Comparison of ENCODE assay signal across 7 cellular contexts in the genomic region with DNA sequence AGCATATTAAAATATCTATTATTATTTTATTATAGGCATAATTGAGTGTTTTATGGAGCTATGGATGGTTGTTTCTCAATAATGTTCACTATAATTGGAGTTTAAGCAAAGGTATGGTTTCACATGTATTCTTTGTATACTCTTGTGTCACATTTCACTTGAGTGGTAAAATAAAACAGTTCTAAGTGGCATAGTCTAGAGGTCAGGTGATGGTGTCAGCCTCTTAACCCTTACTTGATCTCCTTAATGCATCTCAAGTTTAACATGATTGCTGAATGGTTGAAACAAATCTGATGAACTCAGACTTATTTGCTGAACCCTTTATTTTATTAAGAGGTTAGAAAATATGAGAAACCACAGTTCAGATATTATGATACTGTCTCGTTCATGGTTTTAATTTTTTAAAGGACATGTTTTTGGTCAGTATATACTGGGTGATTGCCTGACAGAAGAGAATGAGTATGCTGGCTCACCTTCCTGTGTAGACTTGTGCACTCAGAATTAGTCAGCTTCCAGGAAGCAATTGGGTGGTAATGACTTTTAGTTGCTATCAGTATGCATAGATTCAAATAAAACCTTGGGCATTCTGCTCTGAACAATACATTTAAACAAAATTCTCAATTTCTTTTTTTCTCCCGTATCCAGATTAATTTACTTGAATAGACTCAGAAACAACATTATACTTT. TPM values are rescaled to one million over a fixed set of nuclear protein-coding genes. Genes with fewer than 3 reads are reported as not detected.
DNase-seq lines count a peak whose midpoint lies in the region; ATAC-seq and TF ChIP-seq lines count a peak whose summit lies in the region.

No MANE protein-coding gene starts in this region.

- H3K79me2 ChIP-seq in Karpas-422 (ENCODE audit: low read length) = no peaks in the 10 kb centered on the region

- H3K4me3 ChIP-seq in epithelial cell of esophagus (ENCODE audit: low read length) = peak overlapping the region; percentile 25
- no peak overlapping the region for H3K4me3 ChIP-seq in Karpas-422 (ENCODE audit: low read length)

- H3K9me3 ChIP-seq in Karpas-422 (ENCODE audit: low read length) = peaks cover 4% of the 10 kb centered on the region; the same call in 1 of the 2 replicates

- no peaks in the 10 kb centered on the region for H3K36me3 ChIP-seq in Karpas-422 (ENCODE audit: insufficient read depth, low read length)

- H4K20me1 ChIP-seq in Karpas-422 (ENCODE audit: insufficient read depth, low read depth, low read length) = no peaks in the 10 kb centered on the region

- H3K27me3 ChIP-seq in Karpas-422 (ENCODE audit: low read length) = 0 out of 2 replicates have a peak, but pooled peaks cover 2% of the 10 kb centered on the region

- peak; percentile 95 to 98 for ATAC-seq in stimulated activated naive B cell treated with anti-CD40 and anti-IgM and Interleukin-4, amounts not matched to agents 10 μg/mL and 1 μg/mL and 100 μg/mL, for 72 hours (replicated peaks)
- ATAC-seq in GM18502 (IDR thresholded peaks at IDR 0.05; ENCODE audit: poor library complexity, unreplicated experiment) (no peak), GM21515 (IDR thresholded peaks at IDR 0.05; ENCODE audit: unreplicated experiment) (no peak)

- H3K4me2 ChIP-seq in Karpas-422 (ENCODE audit: low read depth, low read length, poor library complexity, severe bottlenecking) = no peak overlapping the region

- peaks cover 19 to 47% of the 10 kb centered on the region in 2 donors for H3K4me1 Mint-ChIP-seq in stimulated activated naive B cell treated with anti-CD40 and anti-IgM and Interleukin-4, amounts not matched to agents 10 μg/mL and 1 μg/mL and 100 μg/mL, for 72 hours

- H3K9ac ChIP-seq in Karpas-422 (ENCODE audit: low read length) = no peak overlapping the region

- peak; percentile 31 for DNase-seq in GM19240 (ENCODE audit: insufficient read length, low spot score)
- DNase-seq in NCI-H2196 (lab: John Stamatoyannopoulos, UW; ENCODE audit: unreplicated experiment) = peak; percentile 42
- DNase-seq in epithelial cell of esophagus (ENCODE audit: low read depth) = peak; percentile 92
- DNase-seq in stimulated activated naive B cell treated with anti-CD40 and anti-IgM and Interleukin-4, amounts not matched to agents 10 μg/mL and 1 μg/mL and 100 μg/mL, for 72 hours = no peak
- DNase-seq in Karpas-422 = no peak

- H3K9me2 ChIP-seq in Karpas-422 (replicated peaks; ENCODE audit: insufficient read depth, low read length) = no peaks in the 10 kb centered on the region

- no peaks in the 10 kb centered on the region for H3K27me3 Mint-ChIP-seq in stimulated activated naive B cell treated with anti-CD40 and anti-IgM and Interleukin-4, amounts not matched to agents 10 μg/mL and 1 μg/mL and 100 μg/mL, for 72 hours

- no peaks in the 10 kb centered on the region for H3K4me1 ChIP-seq in Karpas-422 (ENCODE audit: low read length)

- H3K27ac ChIP-seq in Karpas-422 (ENCODE audit: low read length) = no peak overlapping the region

- peaks cover 0 to 4% of the 10 kb centered on the region in 2 donors for H3K9me3 Mint-ChIP-seq in stimulated activated naive B cell treated with anti-CD40 and anti-IgM and Interleukin-4, amounts not matched to agents 10 μg/mL and 1 μg/mL and 100 μg/mL, for 72 hours

- H2AFZ ChIP-seq in Karpas-422 (ENCODE audit: low read length) = no peak overlapping the region

- peaks cover 20 to 42% of the 10 kb centered on the region in 2 donors for H3K36me3 Mint-ChIP-seq in stimulated activated naive B cell treated with anti-CD40 and anti-IgM and Interleukin-4, amounts not matched to agents 10 μg/mL and 1 μg/mL and 100 μg/mL, for 72 hours

- TF ChIP-seq CTCF in epithelial cell of esophagus (IDR thresholded peaks at IDR 0.05; ENCODE audit: insufficient read depth, low read depth, low read length, missing control alignments) = no peak

- H3K4me3 Mint-ChIP-seq in stimulated activated naive B cell treated with anti-CD40 and anti-IgM and Interleukin-4, amounts not matched to agents 10 μg/mL and 1 μg/mL and 100 μg/mL, for 72 hours = no peak overlapping the region

- peak overlapping the region; percentile 75 for H3K27ac Mint-ChIP-seq in stimulated activated naive B cell treated with anti-CD40 and anti-IgM and Interleukin-4, amounts not matched to agents 10 μg/mL and 1 μg/mL and 100 μg/mL, for 72 hours

RNA-seq across cellular contexts. Expression of a gene that starts 51.6 kb away (rescaled TPM):
- 3.9 and 7.8 TPM in 2 replicates for total RNA-seq in Karpas-422 (2014; rRNA removed; shearing (Covaris generic); ENCODE audit: low replicate concordance)

Comparison
In these comparisons a context has a peak if more than half of its experiments do, and no peak if none do; other contexts are left out.
1. DNase-seq: peak in GM19240 (single experiment), NCI-H2196 (single experiment) and epithelial cell of esophagus (single experiment); none in stimulated activated naive B cell treated with anti-CD40 and anti-IgM and Interleukin-4, amounts not matched to agents 10 μg/mL and 1 μg/mL and 100 μg/mL, for 72 hours (single experiment) and Karpas-422 (single experiment).
2. ATAC-seq: peak in stimulated activated naive B cell treated with anti-CD40 and anti-IgM and Interleukin-4, amounts not matched to agents 10 μg/mL and 1 μg/mL and 100 μg/mL, for 72 hours (2 of 2); none in GM18502 (single experiment) and GM21515 (single experiment).